25 cellular contexts compared by ENCODE assay signal in genomic region chr2:37471104-37471503, GRCh38.
DNase-seq lines count a peak whose midpoint lies in the region; ATAC-seq, FAIRE-seq and TF ChIP-seq lines count a peak whose summit lies in the region.
"Had no signal": no experiment of that assay in that cellular context is flagged by ENCODE, and none has a peak within 500 bp of the region (broad histone marks: within the 10 kb centered on the region; RNA-seq: fewer than 3 reads in every experiment).

No MANE protein-coding gene starts in this region.

- no peak overlapping the region for H3K4me3 Mint-ChIP-seq in astrocyte (ENCODE audit: unreplicated experiment)
- H3K4me3 Mint-ChIP-seq: B cell; CD4-positive, CD25-positive, alpha-beta regulatory T cell; CD8-positive, alpha-beta memory T cell; GM23338; H9 had no signal

- BruUV-seq in PC-9 (replicated peaks; lab: Mats Ljungman, UMichigan) = no TSS peak

- TF ChIP-seq CTCF in SK-N-SH (IDR thresholded peaks at IDR 0.05) (no peak), PC-9 (conservative IDR thresholded peaks at IDR 0.05) (no peak), astrocyte (IDR thresholded peaks at IDR 0.05; ENCODE audit: insufficient read depth, low read depth, low read length) (no peak), smooth muscle cell (IDR thresholded peaks at IDR 0.05; ENCODE audit: borderline replicate concordance, insufficient read depth, poor library complexity, severe bottlenecking) (no peak), kidney (IDR thresholded peaks at IDR 0.05; ENCODE audit: borderline replicate concordance, extremely low read depth, insufficient read depth) (no peak)

- no peak overlapping the region for H2AFZ ChIP-seq in SK-N-SH (ENCODE audit: low read depth)
- no peak overlapping the region for H2AFZ ChIP-seq in PC-9
- no peak overlapping the region for H2AFZ ChIP-seq in astrocyte (ENCODE audit: low read depth, low read length)
- no peak overlapping the region for H2AFZ ChIP-seq in smooth muscle cell (ENCODE audit: low read depth)
- H2AFZ ChIP-seq: GM23338 had no signal

- ATAC-seq in SK-N-SH treated with all-trans-retinoic acid at 6 μM for 48 hours (peak; percentile 32), HG02973 (IDR thresholded peaks at IDR 0.05; ENCODE audit: unreplicated experiment) (no peak)
- ATAC-seq: GM12878, GM23338, HCT116 had no signal

- TF ChIP-seq EP300 in SK-N-SH (IDR thresholded peaks at IDR 0.05; ENCODE audit: borderline replicate concordance in 1 of 2, low read depth in 1 of 2, low read length in 1 of 2) = no peak

- H3K9me3 Mint-ChIP-seq in astrocyte (ENCODE audit: unreplicated experiment) = peaks cover 1% of the 10 kb centered on the region
- H3K9me3 Mint-ChIP-seq: CD8-positive, alpha-beta memory T cell; GM23338; H9 had no signal

- no peaks in the 10 kb centered on the region for H3K36me3 Mint-ChIP-seq in astrocyte (ENCODE audit: low read depth, unreplicated experiment)
- H3K36me3 Mint-ChIP-seq: CD4-positive, CD25-positive, alpha-beta regulatory T cell had no signal

- no peak overlapping the region for H3K4me3 ChIP-seq in SK-N-SH (ENCODE audit: low read depth in 2 of 2, low read length in 1 of 2)
- no peak overlapping the region for H3K4me3 ChIP-seq in PC-9
- no peak overlapping the region for H3K4me3 ChIP-seq in astrocyte (ENCODE audit: insufficient read depth, low read depth, low read length)
- no peak overlapping the region for H3K4me3 ChIP-seq in smooth muscle cell
- no peak overlapping the region for H3K4me3 ChIP-seq in kidney (ENCODE audit: low read length in 2 of 2)
- H3K4me3 ChIP-seq: BLaER1, GM12878, GM23338 had no signal

- TF ChIP-seq RAD21 in SK-N-SH (IDR thresholded peaks at IDR 0.05; ENCODE audit: low read length) = no peak

- intact Hi-C loops in PC-9 (cut with micrococcal nuclease; ENCODE audit: unreplicated experiment) (no loop called here), kidney (cut with DNase I) (no loop called here)

- H3F3A ChIP-seq in SK-N-SH (replicated peaks; ENCODE audit: insufficient read depth) (peaks cover 13% of the 10 kb centered on the region), PC-9 (ENCODE audit: insufficient read depth, low read depth) (peaks cover 12% of the 10 kb centered on the region; the same call in 1 of the 2 replicates), smooth muscle cell (ENCODE audit: low read depth) (no peaks in the 10 kb centered on the region)

- FAIRE-seq in astrocyte (lab: Jason Lieb, UNC) (no peak), kidney (lab: Jason Lieb, UNC) (no peak)
- FAIRE-seq: A204.1, D721Med, GM12878, GM18507 had no signal

- H3K9me2 ChIP-seq in SK-N-SH = no peaks in the 10 kb centered on the region
- H3K9me2 ChIP-seq in PC-9 (ENCODE audit: insufficient read depth) = no peaks in the 10 kb centered on the region

- H3K4me2 ChIP-seq in SK-N-SH (no peak overlapping the region), PC-9 (no peak overlapping the region), astrocyte (ENCODE audit: low read length) (no peak overlapping the region), smooth muscle cell (no peak overlapping the region)
- H3K4me2 ChIP-seq: BLaER1, GM23338 had no signal

- peak overlapping the region; percentile 49 for H3K27ac Mint-ChIP-seq in astrocyte (ENCODE audit: unreplicated experiment)
- H3K27ac Mint-ChIP-seq: B cell; CD4-positive, CD25-positive, alpha-beta regulatory T cell; GM23338; H9 had no signal

- 77% methylated on average over 1 of the region's 1 CpG for WGBS in SK-N-SH (ENCODE audit: low lambda C conversion rate)
- 97% methylated on average over 1 of the region's 1 CpG for WGBS in smooth muscle cell (ENCODE audit: low lambda C conversion rate)

- POLR2A ChIA-PET in SK-N-SH (lab: Yijun Ruan, JAX) (no interaction called here), PC-9 (lab: Charles Lee; ENCODE audit: unreplicated experiment) (no interaction called here)

- H3K9me3 ChIP-seq in SK-N-SH (no peaks in the 10 kb centered on the region), PC-9 (ENCODE audit: insufficient read depth, low read depth) (no peaks in the 10 kb centered on the region), astrocyte (ENCODE audit: insufficient read depth, low read depth, low read length) (no peaks in the 10 kb centered on the region), smooth muscle cell (replicated peaks; ENCODE audit: low read depth) (no peaks in the 10 kb centered on the region), kidney (ENCODE audit: control insufficient read depth in 1 of 2, low read length in 2 of 2) (no peaks in the 10 kb centered on the region)
- H3K9me3 ChIP-seq: BLaER1 had no signal

- peaks cover 0 to 13% of the 10 kb centered on the region in 2 experiments; a peak in 3 of 4 replicates for H3K4me1 ChIP-seq in SK-N-SH (ENCODE audit: control insufficient read depth in 1 of 2, insufficient read depth in 2 of 2, low read depth in 1 of 2, low read length in 1 of 2)
- H3K4me1 ChIP-seq in PC-9 (replicated peaks; ENCODE audit: insufficient read depth) = peaks cover 25% of the 10 kb centered on the region
- peaks cover 19% of the 10 kb centered on the region for H3K4me1 ChIP-seq in astrocyte (ENCODE audit: insufficient read depth, low read length)
- no peaks in the 10 kb centered on the region for H3K4me1 ChIP-seq in smooth muscle cell (ENCODE audit: low read depth)
- H3K4me1 ChIP-seq in kidney (ENCODE audit: control insufficient read depth in 1 of 2, insufficient read depth in 1 of 2, low read depth in 1 of 2, low read length in 2 of 2) = no peaks in the 10 kb centered on the region
- H3K4me1 ChIP-seq: BLaER1 had no signal

- H3K79me2 ChIP-seq in SK-N-SH (ENCODE audit: insufficient read depth) (no peaks in the 10 kb centered on the region), PC-9 (ENCODE audit: low read depth) (no peaks in the 10 kb centered on the region), astrocyte (ENCODE audit: insufficient read depth, low read length) (no peaks in the 10 kb centered on the region), smooth muscle cell (ENCODE audit: low read depth) (no peaks in the 10 kb centered on the region)

- H4K20me1 ChIP-seq in SK-N-SH (ENCODE audit: insufficient read depth) (no peaks in the 10 kb centered on the region), PC-9 (ENCODE audit: insufficient read depth) (no peaks in the 10 kb centered on the region), astrocyte (ENCODE audit: insufficient read depth, low read length) (no peaks in the 10 kb centered on the region), smooth muscle cell (ENCODE audit: low read depth) (no peaks in the 10 kb centered on the region)
- H4K20me1 ChIP-seq: BLaER1 had no signal

- no peak overlapping the region for H3K9ac ChIP-seq in SK-N-SH
- H3K9ac ChIP-seq in astrocyte (ENCODE audit: low read length) = no peak overlapping the region
- no peak overlapping the region for H3K9ac ChIP-seq in smooth muscle cell (ENCODE audit: low read depth)
- H3K9ac ChIP-seq in kidney (ENCODE audit: low read length in 2 of 2) = no peak overlapping the region
- H3K9ac ChIP-seq: BLaER1 had no signal

- peaks cover 19% of the 10 kb centered on the region for H3K4me1 Mint-ChIP-seq in astrocyte (ENCODE audit: low read depth, unreplicated experiment)
- H3K4me1 Mint-ChIP-seq: B cell; CD8-positive, alpha-beta memory T cell; H9 had no signal

- H3K27ac ChIP-seq in SK-N-SH (ENCODE audit: low read depth in 2 of 2, low read length in 1 of 2) = peak overlapping the region in 1 of 2 experiments; percentile 71; a peak in 1 of 4 replicates
- H3K27ac ChIP-seq in PC-9 = peak overlapping the region; percentile 65; the same call in 1 of the 2 replicates
- H3K27ac ChIP-seq in astrocyte (ENCODE audit: low read depth, low read length) = no peak overlapping the region
- H3K27ac ChIP-seq in smooth muscle cell (ENCODE audit: low read depth) = peak overlapping the region; percentile 72
- no peak overlapping the region for H3K27ac ChIP-seq in kidney (ENCODE audit: low read depth in 2 of 2, low read length in 2 of 2)
- H3K27ac ChIP-seq: 22Rv1, BLaER1, C4-2B had no signal

- no peaks in the 10 kb centered on the region for H3K27me3 Mint-ChIP-seq in astrocyte (ENCODE audit: low read depth, unreplicated experiment)

- H3K27me3 ChIP-seq in SK-N-SH (ENCODE audit: insufficient read depth) (no peaks in the 10 kb centered on the region), PC-9 (ENCODE audit: insufficient read depth, low read depth) (no peaks in the 10 kb centered on the region), astrocyte (ENCODE audit: insufficient read depth, low read length) (no peaks in the 10 kb centered on the region), smooth muscle cell (ENCODE audit: low read depth) (no peaks in the 10 kb centered on the region)
- H3K27me3 ChIP-seq: BLaER1 had no signal

- CTCF ChIA-PET in SK-N-SH (lab: Yijun Ruan, JAX) (interaction anchor here (1.4 to 1.6 kb wide), 2 partner anchors 15 to 406 kb away, joined by 4 to 5 read pairs; no protein-coding TSS in a partner anchor), PC-9 (lab: Charles Lee) (no interaction called here)

- DNase-seq in SK-N-SH (no peak), PC-9 (no peak), astrocyte (ENCODE audit: low read depth) (no peak), smooth muscle cell (lab: John Stamatoyannopoulos, UW; ENCODE audit: unreplicated experiment) (no peak), HUDEP-2 (lab: John Stamatoyannopoulos, UW; ENCODE audit: unreplicated experiment in 76 of 76) (no peak), kidney (no peak)
- DNase-seq: CD4-positive, CD25-positive, alpha-beta regulatory T cell; CD8-positive, alpha-beta memory T cell; DMS 273 treated with DMSO at 0.1 percent for 48 hours; DMS79; EL; GDM1; H9 had no signal

- H3K36me3 ChIP-seq in SK-N-SH (replicated peaks in 1 of 2; ENCODE audit: control insufficient read depth in 1 of 2, insufficient read depth in 2 of 2, low read length in 1 of 2) = no peaks in the 10 kb centered on the region
- H3K36me3 ChIP-seq in PC-9 (ENCODE audit: low read depth) = no peaks in the 10 kb centered on the region
- H3K36me3 ChIP-seq in astrocyte (ENCODE audit: insufficient read depth, low read length) = no peaks in the 10 kb centered on the region
- H3K36me3 ChIP-seq in smooth muscle cell (ENCODE audit: low read depth) = no peaks in the 10 kb centered on the region
- no peaks in the 10 kb centered on the region for H3K36me3 ChIP-seq in kidney (ENCODE audit: control insufficient read depth in 1 of 2, insufficient read depth in 2 of 2, low read length in 2 of 2)
- H3K36me3 ChIP-seq: BLaER1 had no signal

TF ChIP-seq in SK-N-SH treated with all-trans-retinoic acid at 6 μM for 48 hours, 23 proteins besides CTCF, POLR2A, EP300 and RAD21 (continues in another document):
- TF ChIP-seq BACH2 (CRISPR knock-in tag; IDR thresholded peaks at IDR 0.05; ENCODE audit: borderline replicate concordance) = no peak

TF ChIP-seq in SK-N-SH, 30 proteins besides CTCF, POLR2A, EP300 and RAD21 (continues in another document):
- no peak for TF ChIP-seq FOXM1 (IDR thresholded peaks at IDR 0.05; ENCODE audit: low read depth)
- TF ChIP-seq TEAD4 (IDR thresholded peaks at IDR 0.05; ENCODE audit: borderline replicate concordance, insufficient read depth) = no peak

Comparison
In these comparisons a context has a peak if more than half of its experiments do, and no peak if none do; other contexts are left out.
1. H3K27ac ChIP-seq: peak in PC-9 (single experiment) and smooth muscle cell (single experiment); none in astrocyte (single experiment) and kidney (0 of 2).